In genomic region chr6:69973763-69974162, GRCh38 we compare ENCODE assay signal across 23 cellular contexts.
"Had no signal": no experiment of that assay in that cellular context is flagged by ENCODE, and none has a peak within 500 bp of the region (broad histone marks: within the 10 kb centered on the region; RNA-seq: fewer than 3 reads in every experiment).

No MANE protein-coding gene starts in this region.

- H3K27me3 Mint-ChIP-seq: activated CD4-positive, alpha-beta T cell treated with anti-CD3 and anti-CD28 coated beads, Interleukin-2, amount 10 ng/mL, durations not matched to agents 24 days and 14 days had no signal

- H3K4me3 Mint-ChIP-seq: activated CD4-positive, alpha-beta T cell treated with anti-CD3 and anti-CD28 coated beads, Interleukin-2, amount 10 ng/mL, durations not matched to agents 24 days and 14 days; activated CD8-positive, alpha-beta T cell treated with anti-CD3 and anti-CD28 coated beads for 36 hours; activated naive CD8-positive, alpha-beta T cell treated with anti-CD3 and anti-CD28 coated beads for 36 hours; activated T-cell treated with anti-CD3 and anti-CD28 coated beads, Interleukin-2, amount 50 U/mL, for 72 hours; activated T-helper 17 cell treated with anti-CD3 and anti-CD28 coated beads, Interleukin-2, amount 50 U/mL, for 72 hours; T-helper 1 cell treated with Interleukin-12 subunit alpha and Interleukin-12 subunit beta and Interleukin-4 antibody, amounts not matched to agents 30 μg/mL and 1 μg/mL, for 36 hours; T-helper 2 cell treated with Interferon-gamma antibody and Interleukin-4, amounts not matched to agents 5 μg/mL and 100 μg/mL, for 36 hours had no signal

- H3K27ac Mint-ChIP-seq: activated CD4-positive, alpha-beta T cell treated with anti-CD3 and anti-CD28 coated beads, Interleukin-2, amount 10 ng/mL, durations not matched to agents 24 days and 14 days; activated CD8-positive, alpha-beta T cell treated with anti-CD3 and anti-CD28 coated beads for 36 hours; activated naive CD8-positive, alpha-beta T cell treated with anti-CD3 and anti-CD28 coated beads for 36 hours; activated T-cell treated with anti-CD3 and anti-CD28 coated beads, Interleukin-2, amount 50 U/mL, for 72 hours; activated T-helper 17 cell treated with anti-CD3 and anti-CD28 coated beads, Interleukin-2, amount 50 U/mL, for 72 hours; T-helper 1 cell treated with Interleukin-12 subunit alpha and Interleukin-12 subunit beta and Interleukin-4 antibody, amounts not matched to agents 30 μg/mL and 1 μg/mL, for 36 hours; T-helper 2 cell treated with Interferon-gamma antibody and Interleukin-4, amounts not matched to agents 5 μg/mL and 100 μg/mL, for 36 hours had no signal

- H3K4me1 Mint-ChIP-seq: activated CD4-positive, alpha-beta T cell treated with anti-CD3 and anti-CD28 coated beads, Interleukin-2, amount 10 ng/mL, durations not matched to agents 24 days and 14 days; activated naive CD8-positive, alpha-beta T cell treated with anti-CD3 and anti-CD28 coated beads for 36 hours; activated T-helper 17 cell treated with anti-CD3 and anti-CD28 coated beads, Interleukin-2, amount 50 U/mL, for 72 hours had no signal

- DNase-seq: activated CD4-positive, alpha-beta T cell treated with anti-CD3 and anti-CD28 coated beads, Interleukin-2, amount 10 ng/mL, durations not matched to agents 24 days and 14 days; activated CD4-positive, alpha-beta T cell treated with anti-CD3 and anti-CD28 coated beads, Interleukin-2, amount 50 U/mL, for 4 hours; activated CD8-positive, alpha-beta T cell treated with anti-CD3 and anti-CD28 coated beads for 36 hours; activated effector memory CD4-positive, alpha-beta T cell treated with anti-CD3 and anti-CD28 coated beads, Interleukin-2, amount 50 U/mL, for 16 hours; activated naive CD4-positive, alpha-beta T cell; activated naive CD4-positive, alpha-beta T cell treated with anti-CD3 and anti-CD28 coated beads, Interleukin-2, amount 50 U/mL, for 16 hours; activated naive CD8-positive, alpha-beta T cell treated with anti-CD3 and anti-CD28 coated beads for 36 hours; activated T-cell treated with anti-CD3 and anti-CD28 coated beads, Interleukin-2, amount 50 U/mL, for 1 hour; activated T-cell treated with anti-CD3 and anti-CD28 coated beads, Interleukin-2, amount 50 U/mL, for 72 hours; amniotic stem cell; aorta; Karpas-422; KBM-7; NCI-H1048; NCI-H1436; NCI-H1694; NCI-H1930; NCI-H2081 treated with DMSO at 0.1 percent for 48 hours; NCI-H226; PC-9 had no signal

- H3K9me3 Mint-ChIP-seq: activated CD4-positive, alpha-beta T cell treated with anti-CD3 and anti-CD28 coated beads, Interleukin-2, amount 10 ng/mL, durations not matched to agents 24 days and 14 days; activated CD8-positive, alpha-beta T cell treated with anti-CD3 and anti-CD28 coated beads for 36 hours; activated naive CD8-positive, alpha-beta T cell treated with anti-CD3 and anti-CD28 coated beads for 36 hours; activated T-cell treated with anti-CD3 and anti-CD28 coated beads, Interleukin-2, amount 50 U/mL, for 72 hours; activated T-helper 17 cell treated with anti-CD3 and anti-CD28 coated beads, Interleukin-2, amount 50 U/mL, for 72 hours; T-helper 1 cell treated with Interleukin-12 subunit alpha and Interleukin-12 subunit beta and Interleukin-4 antibody, amounts not matched to agents 30 μg/mL and 1 μg/mL, for 36 hours; T-helper 2 cell treated with Interferon-gamma antibody and Interleukin-4, amounts not matched to agents 5 μg/mL and 100 μg/mL, for 36 hours had no signal

- H3K36me3 Mint-ChIP-seq: activated naive CD8-positive, alpha-beta T cell treated with anti-CD3 and anti-CD28 coated beads for 36 hours had no signal

- ATAC-seq: activated CD8-positive, alpha-beta T cell treated with anti-CD3 and anti-CD28 coated beads for 36 hours; activated T-cell treated with anti-CD3 and anti-CD28 coated beads, Interleukin-2, amount 50 U/mL, for 72 hours; activated T-helper 17 cell treated with anti-CD3 and anti-CD28 coated beads, Interleukin-2, amount 50 U/mL, for 72 hours had no signal
